In the genomic region with DNA sequence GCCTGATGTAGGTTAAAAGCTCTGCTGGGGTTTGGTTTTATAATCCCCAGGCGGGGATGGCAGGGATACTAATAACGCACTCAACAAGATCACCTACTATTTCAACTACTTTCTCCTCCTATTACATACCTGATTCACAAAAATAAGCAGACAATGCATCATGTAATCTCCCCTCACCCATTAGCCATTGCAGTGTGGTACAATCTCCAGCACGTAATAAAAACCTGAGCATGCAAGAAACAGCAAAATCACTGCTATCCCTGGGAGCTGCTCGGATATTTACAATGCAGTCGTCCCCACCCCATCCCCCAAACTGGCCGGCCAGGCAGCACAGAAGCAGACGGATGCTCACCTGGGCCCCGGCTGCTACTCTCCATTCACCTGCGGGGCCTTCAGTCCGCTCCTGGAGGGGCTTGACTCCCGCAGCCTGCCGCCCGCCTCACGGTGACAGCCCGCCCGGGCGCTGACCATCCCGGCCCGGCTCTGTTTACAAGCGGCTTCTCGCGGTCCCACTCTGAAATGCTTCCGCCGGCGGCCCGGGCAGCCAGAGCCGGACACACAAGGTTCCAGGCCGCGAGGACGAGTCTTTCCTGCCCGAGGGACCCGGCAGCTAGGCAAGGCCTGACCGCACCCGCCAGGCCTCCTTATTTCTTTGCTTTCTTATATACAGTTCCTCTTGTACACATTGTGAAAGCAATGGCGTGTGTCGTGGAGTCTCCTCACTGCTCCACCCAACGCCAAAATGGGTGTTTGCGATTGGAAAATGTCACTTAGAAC, we compare ENCODE assay signal across 7 cellular contexts. TPM values are rescaled to one million over a fixed set of nuclear protein-coding genes. Genes with fewer than 3 reads are reported as not detected.
DNase-seq lines count a peak whose midpoint lies in the region; ATAC-seq and TF ChIP-seq lines count a peak whose summit lies in the region.

A gene with protein sequence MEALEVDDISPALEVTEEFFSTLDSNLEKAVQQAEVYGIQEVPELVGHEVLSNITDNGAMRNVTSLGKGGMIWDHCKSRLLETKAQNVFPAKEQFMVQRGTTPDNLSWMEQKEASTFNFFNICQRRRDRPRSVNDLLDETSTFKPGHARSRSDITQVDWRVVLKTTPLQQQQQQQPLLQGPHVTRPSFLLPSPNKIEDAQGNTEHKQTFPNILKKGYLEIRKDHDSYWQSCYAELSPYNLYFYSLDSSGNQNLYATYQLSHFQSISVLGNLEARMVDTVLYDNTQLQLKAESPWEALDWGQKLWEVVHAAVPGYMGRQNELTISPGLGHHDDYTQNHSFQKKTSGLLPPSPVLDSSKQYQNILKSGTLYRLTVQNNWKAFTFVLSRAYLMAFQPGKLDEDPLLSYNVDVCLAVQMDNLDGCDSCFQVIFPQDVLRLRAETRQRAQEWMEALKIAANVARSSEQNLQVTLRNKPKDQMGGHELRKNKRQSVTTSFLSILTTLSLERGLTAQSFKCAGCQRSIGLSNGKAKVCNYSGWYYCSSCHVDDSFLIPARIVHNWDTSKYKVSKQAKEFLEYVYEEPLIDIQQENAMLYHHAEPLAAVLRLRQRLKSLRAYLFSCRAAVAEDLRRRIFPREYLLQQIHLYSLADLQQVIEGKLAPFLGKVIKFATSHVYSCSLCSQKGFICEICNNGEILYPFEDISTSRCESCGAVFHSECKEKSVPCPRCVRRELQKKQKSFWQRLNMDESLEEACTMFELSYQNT (minus strand): TSS at position 491 of the 777 bp plus-strand sequence. CDS start 23,888 bp downstream, outside the sequence.

- in situ Hi-C loops in GM13977 (cut with MboI; ENCODE audit: low pct_unique_long_range_greater_than_20kb, low sequenced_read_pairs, unreplicated experiment), result no loop called here

- intact Hi-C loops in sciatic nerve (cut with DNase I), result no loop called here

- TF ChIP-seq CTCF in GM13977 (IDR thresholded peaks at IDR 0.05; ENCODE audit: extremely low read depth, insufficient read depth, missing control alignments), result no peak

- DNase-seq in GM13977 (ENCODE audit: low spot score), result peak; percentile 73
- peak; percentile 64 for DNase-seq in NCI-H1105 treated with DMSO at 0.1 percent for 48 hours (lab: John Stamatoyannopoulos, UW)
- DNase-seq in T-helper 9 cell, result peak; percentile 46
- DNase-seq in astrocyte of the hippocampus (ENCODE audit: low read depth, low spot score), result peak; percentile 94
- DNase-seq in hippocampal formation (lab: John Stamatoyannopoulos, UW), result peak; percentile 81 to 87
- DNase-seq in sciatic nerve (ENCODE audit: low spot score), result peak; percentile 90

- ATAC-seq in HG02642 (IDR thresholded peaks at IDR 0.05; ENCODE audit: poor library complexity, unreplicated experiment) (peak; percentile 97), sciatic nerve (peak; percentile 97)

RNA-seq across cellular contexts. Expression of the gene that starts here (rescaled TPM):
- total RNA-seq in sciatic nerve, result 23.8 TPM

Comparison
In these comparisons a context has a peak if more than half of its experiments do, and no peak if none do; other contexts are left out.
1. Peak in every context shown above with its lines: DNase-seq and ATAC-seq.